In the genomic region with DNA sequence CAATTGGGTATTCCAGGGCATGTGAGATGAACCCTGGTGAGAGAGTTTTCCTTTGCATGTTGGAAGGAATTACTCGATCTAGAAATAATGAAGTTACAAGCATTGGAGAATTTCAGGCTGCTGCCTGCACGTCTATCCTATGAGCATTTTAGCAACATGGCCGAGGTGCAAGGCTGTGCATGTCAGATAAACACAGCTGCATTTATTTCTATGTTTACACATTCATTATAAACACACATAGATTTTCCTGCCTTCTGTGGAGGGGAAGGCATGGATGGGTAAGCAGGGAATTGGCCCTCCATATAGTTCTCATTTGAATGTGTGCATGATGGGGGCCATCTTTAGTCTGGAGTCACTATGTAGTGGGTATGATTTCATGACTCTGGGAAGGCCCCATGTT, we compare ENCODE assay signal across 22 cellular contexts.
"Had no signal": no experiment of that assay in that cellular context is flagged by ENCODE, and none has a peak within 500 bp of the region (broad histone marks: within the 10 kb centered on the region; RNA-seq: fewer than 3 reads in every experiment).

No MANE protein-coding gene starts in this region.

- H3K27ac ChIP-seq: foreskin keratinocyte, hepatocyte, left ventricle myocardium inferior, lower lobe of right lung, parathyroid adenoma, prostate gland, right lobe of liver, suprapubic skin, thyroid gland had no signal

- H3K9me3 Mint-ChIP-seq: dendritic cell treated with granulocyte-macrophage colony-stimulating factor and Interleukin-4, amounts not matched to agents 40 ng/mL and 50 ng/mL, for 4 days; effector memory CD8-positive, alpha-beta T cell; memory B cell; nephron; stimulated activated effector memory CD8-positive, alpha-beta T cell treated with anti-CD3 and anti-CD28 coated beads, Interleukin-12 subunit alpha, Interleukin-12 subunit beta, amount 100 ng/mL, for 72 hours had no signal

- H3K36me3 ChIP-seq: left ventricle myocardium inferior, lower lobe of right lung, prostate gland, right lobe of liver, suprapubic skin, thyroid gland had no signal

- H3K4me1 ChIP-seq: foreskin keratinocyte, left ventricle myocardium inferior, lower lobe of right lung, parathyroid adenoma, prostate gland, suprapubic skin had no signal

- H3K4me3 ChIP-seq: hepatocyte, left ventricle myocardium inferior, lower lobe of right lung, prostate gland, right lobe of liver, suprapubic skin, thyroid gland had no signal

- DNase-seq: effector memory CD8-positive, alpha-beta T cell; foreskin keratinocyte; kidney; left cardiac atrium; left ventricle myocardium inferior; lower lobe of right lung; midbrain; occipital lobe; right lobe of liver; stimulated activated CD4-positive, alpha-beta T cell treated with anti-CD3 and anti-CD28 coated beads, Interleukin-4, amount 100 ng/mL, for 1 hour; stimulated activated CD8-positive, alpha-beta memory T cell treated with anti-CD3 and anti-CD28 coated beads, Interleukin-4, amount 100 ng/mL, for 48 hours; stimulated activated naive CD8-positive, alpha-beta T cell treated with anti-CD3 and anti-CD28 coated beads, Interleukin-15, Interleukin-2, amounts not matched to agents 100 U/mL and 50 U/mL, for 24 hours; thyroid gland had no signal

- H3K4me3 Mint-ChIP-seq: dendritic cell treated with granulocyte-macrophage colony-stimulating factor and Interleukin-4, amounts not matched to agents 40 ng/mL and 50 ng/mL, for 4 days; effector memory CD8-positive, alpha-beta T cell; memory B cell; nephron; stimulated activated effector memory CD8-positive, alpha-beta T cell treated with anti-CD3 and anti-CD28 coated beads, Interleukin-12 subunit alpha, Interleukin-12 subunit beta, amount 100 ng/mL, for 72 hours; type B pancreatic cell had no signal

- H3K9ac ChIP-seq: parathyroid adenoma had no signal

- H3K36me3 Mint-ChIP-seq: stimulated activated effector memory CD8-positive, alpha-beta T cell treated with anti-CD3 and anti-CD28 coated beads, Interleukin-12 subunit alpha, Interleukin-12 subunit beta, amount 100 ng/mL, for 72 hours had no signal

- ATAC-seq: effector memory CD8-positive, alpha-beta T cell; foreskin keratinocyte; left cardiac atrium; lower lobe of right lung; right lobe of liver; stimulated activated naive CD8-positive, alpha-beta T cell treated with anti-CD3 and anti-CD28 coated beads, Interleukin-15, Interleukin-2, amounts not matched to agents 100 U/mL and 50 U/mL, for 24 hours had no signal

- H3K27ac Mint-ChIP-seq: dendritic cell treated with granulocyte-macrophage colony-stimulating factor and Interleukin-4, amounts not matched to agents 40 ng/mL and 50 ng/mL, for 4 days; effector memory CD8-positive, alpha-beta T cell; memory B cell; nephron; type B pancreatic cell had no signal

- H3K27me3 Mint-ChIP-seq: dendritic cell treated with granulocyte-macrophage colony-stimulating factor and Interleukin-4, amounts not matched to agents 40 ng/mL and 50 ng/mL, for 4 days; effector memory CD8-positive, alpha-beta T cell; memory B cell; type B pancreatic cell had no signal

- H3K27me3 ChIP-seq: foreskin keratinocyte, hepatocyte, right lobe of liver, suprapubic skin, thyroid gland had no signal

- H3K9me3 ChIP-seq: left ventricle myocardium inferior, lower lobe of right lung, prostate gland, right lobe of liver, suprapubic skin, thyroid gland had no signal
